Comparison of ENCODE assay signal across 31 cellular contexts in genomic region chr6:134943567-134944111, GRCh38. TPM values are rescaled to one million over a fixed set of nuclear protein-coding genes. Genes with fewer than 3 reads are reported as not detected.
"Had no signal": no experiment of that assay in that cellular context is flagged by ENCODE, and none has a peak within 500 bp of the region (broad histone marks: within the 10 kb centered on the region; RNA-seq: fewer than 3 reads in every experiment).

No MANE protein-coding gene starts in this region.

- H3K4me3 Mint-ChIP-seq: activated CD4-positive, alpha-beta memory T cell treated with anti-CD3 and anti-CD28 coated beads for 36 hours; activated T-cell treated with anti-CD3 and anti-CD28 coated beads, Interleukin-2, amount 50 U/mL, for 24 hours; activated T-helper 17 cell treated with anti-CD3 and anti-CD28 coated beads, Interleukin-2, amount 50 U/mL, for 72 hours; natural killer cell treated with Interleukin-12 subunit alpha and Interleukin-12 subunit beta and Interleukin-15 and Interleukin-18, amount 100 ng/mL, for 72 hours; stimulated activated effector memory CD8-positive, alpha-beta T cell treated with anti-CD3 and anti-CD28 coated beads, Interleukin-12 subunit alpha, Interleukin-12 subunit beta, amount 100 ng/mL, for 72 hours; stimulated activated naive CD8-positive, alpha-beta T cell treated with anti-CD3 and anti-CD28 coated beads, Interleukin-15, amount 100 ng/mL, for 72 hours had no signal

- H3K9me3 Mint-ChIP-seq: activated CD4-positive, alpha-beta memory T cell treated with anti-CD3 and anti-CD28 coated beads for 36 hours; activated T-cell treated with anti-CD3 and anti-CD28 coated beads, Interleukin-2, amount 50 U/mL, for 24 hours; activated T-helper 17 cell treated with anti-CD3 and anti-CD28 coated beads, Interleukin-2, amount 50 U/mL, for 72 hours; natural killer cell treated with Interleukin-12 subunit alpha and Interleukin-12 subunit beta and Interleukin-15 and Interleukin-18, amount 100 ng/mL, for 72 hours; stimulated activated effector memory CD8-positive, alpha-beta T cell treated with anti-CD3 and anti-CD28 coated beads, Interleukin-12 subunit alpha, Interleukin-12 subunit beta, amount 100 ng/mL, for 72 hours; stimulated activated naive CD8-positive, alpha-beta T cell treated with anti-CD3 and anti-CD28 coated beads, Interleukin-15, amount 100 ng/mL, for 72 hours had no signal

- H3K27me3 ChIP-seq: breast epithelium, left lung, neutrophil, ovary, sigmoid colon, upper lobe of left lung, vagina had no signal

- H3K36me3 Mint-ChIP-seq: activated CD4-positive, alpha-beta memory T cell treated with anti-CD3 and anti-CD28 coated beads for 36 hours; natural killer cell treated with Interleukin-12 subunit alpha and Interleukin-12 subunit beta and Interleukin-15 and Interleukin-18, amount 100 ng/mL, for 72 hours; stimulated activated effector memory CD8-positive, alpha-beta T cell treated with anti-CD3 and anti-CD28 coated beads, Interleukin-12 subunit alpha, Interleukin-12 subunit beta, amount 100 ng/mL, for 72 hours had no signal

- FAIRE-seq: colon, frontal cortex, small intestine had no signal

- H3K36me3 ChIP-seq: breast epithelium, left lung, lower lobe of right lung, neutrophil, ovary, prostate gland, sigmoid colon, upper lobe of left lung, vagina had no signal

- DNase-seq: activated CD4-positive, alpha-beta memory T cell treated with anti-CD3 and anti-CD28 coated beads for 36 hours; activated CD4-positive, alpha-beta T cell treated with anti-CD3 and anti-CD28 coated beads for 4 hours; activated CD8-positive, alpha-beta memory T cell treated with anti-CD3 and anti-CD28 coated beads, Interleukin-2, amount 50 U/mL, for 48 hours; activated gamma-delta T cell treated with Interleukin-2 at 50 U/mL for 16 hours; activated naive CD4-positive, alpha-beta T cell treated with anti-CD3 and anti-CD28 coated beads, Interleukin-2, amount 50 U/mL, for 16 hours; activated T-cell treated with anti-CD3 and anti-CD28 coated beads, Interleukin-2, amount 50 U/mL, for 24 hours; dermis blood vessel endothelial cell; effector CD4-positive, alpha-beta T cell; kidney glomerular epithelial cell; left lung; lower lobe of right lung; mesenchymal stem cell; ovary; retina; sigmoid colon; small intestine; stimulated activated CD4-positive, alpha-beta T cell treated with anti-CD3 and anti-CD28 coated beads, Interleukin-4, amount 100 ng/mL, for 24 hours; stimulated activated naive CD8-positive, alpha-beta T cell treated with anti-CD3 and anti-CD28 coated beads, Interleukin-15, amount 100 ng/mL, for 72 hours; substantia nigra had no signal

- H3K27ac ChIP-seq: breast epithelium, epithelial cell of prostate, left lung, lower lobe of right lung, neutrophil, ovary, prostate gland, sigmoid colon, upper lobe of left lung, vagina had no signal

- H3K9me3 ChIP-seq: breast epithelium, left lung, lower lobe of right lung, neutrophil, ovary, prostate gland, sigmoid colon, upper lobe of left lung, vagina had no signal

- H3K27me3 Mint-ChIP-seq: activated CD4-positive, alpha-beta memory T cell treated with anti-CD3 and anti-CD28 coated beads for 36 hours; activated T-cell treated with anti-CD3 and anti-CD28 coated beads, Interleukin-2, amount 50 U/mL, for 24 hours; activated T-helper 17 cell treated with anti-CD3 and anti-CD28 coated beads, Interleukin-2, amount 50 U/mL, for 72 hours; stimulated activated naive CD8-positive, alpha-beta T cell treated with anti-CD3 and anti-CD28 coated beads, Interleukin-15, amount 100 ng/mL, for 72 hours had no signal

- ATAC-seq: activated T-helper 17 cell treated with anti-CD3 and anti-CD28 coated beads, Interleukin-2, amount 50 U/mL, for 72 hours; left lung; lower lobe of right lung; natural killer cell treated with Interleukin-12 subunit alpha and Interleukin-12 subunit beta and Interleukin-15 and Interleukin-18, amount 100 ng/mL, for 72 hours; stimulated activated effector memory CD8-positive, alpha-beta T cell treated with anti-CD3 and anti-CD28 coated beads, Interleukin-12 subunit alpha, Interleukin-12 subunit beta, amount 100 ng/mL, for 72 hours; stimulated activated naive CD8-positive, alpha-beta T cell treated with anti-CD3 and anti-CD28 coated beads, Interleukin-15, amount 100 ng/mL, for 72 hours had no signal

- H3K4me1 ChIP-seq: breast epithelium, left lung, lower lobe of right lung, prostate gland, sigmoid colon, upper lobe of left lung, vagina had no signal

- H3K4me3 ChIP-seq: breast epithelium, left lung, lower lobe of right lung, ovary, prostate gland, sigmoid colon, upper lobe of left lung, vagina had no signal

- H3K27ac Mint-ChIP-seq: activated CD4-positive, alpha-beta memory T cell treated with anti-CD3 and anti-CD28 coated beads for 36 hours; activated T-cell treated with anti-CD3 and anti-CD28 coated beads, Interleukin-2, amount 50 U/mL, for 24 hours; activated T-helper 17 cell treated with anti-CD3 and anti-CD28 coated beads, Interleukin-2, amount 50 U/mL, for 72 hours; natural killer cell treated with Interleukin-12 subunit alpha and Interleukin-12 subunit beta and Interleukin-15 and Interleukin-18, amount 100 ng/mL, for 72 hours; stimulated activated effector memory CD8-positive, alpha-beta T cell treated with anti-CD3 and anti-CD28 coated beads, Interleukin-12 subunit alpha, Interleukin-12 subunit beta, amount 100 ng/mL, for 72 hours; stimulated activated naive CD8-positive, alpha-beta T cell treated with anti-CD3 and anti-CD28 coated beads, Interleukin-15, amount 100 ng/mL, for 72 hours had no signal

RNA-seq across cellular contexts. Expression of gene ALDH8A1, which starts 6.3 kb away (rescaled TPM):
- total RNA-seq: myocyte, vagina had no signal
